ENCODE assay signal across 19 cellular contexts in the genomic region with DNA sequence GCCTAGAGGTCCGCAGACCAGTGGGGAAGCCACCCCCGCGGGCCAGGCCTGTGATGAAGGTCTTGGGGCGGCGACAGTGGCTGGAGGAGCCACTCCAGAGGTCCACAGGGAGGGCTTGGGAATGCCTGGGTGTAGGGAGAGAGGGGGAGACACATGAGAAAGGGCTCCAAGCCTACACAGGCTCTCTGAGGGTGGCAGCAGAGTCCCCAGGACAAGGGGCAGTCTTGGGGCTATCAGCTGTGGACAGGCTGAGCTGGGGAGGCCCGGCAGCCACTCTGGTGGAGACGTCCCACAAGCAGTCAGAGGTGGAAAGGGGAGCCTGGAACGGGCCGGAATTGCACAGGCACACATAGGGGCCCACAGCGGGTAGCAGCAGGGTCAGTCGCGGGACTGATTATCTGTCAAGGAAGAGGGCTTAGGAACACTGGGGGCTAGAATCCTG.
DNase-seq lines count a peak whose midpoint lies in the region; ATAC-seq, FAIRE-seq and TF ChIP-seq lines count a peak whose summit lies in the region.
"Had no signal": no experiment of that assay in that cellular context is flagged by ENCODE, and none has a peak within 500 bp of the region (broad histone marks: within the 10 kb centered on the region; RNA-seq: fewer than 3 reads in every experiment).

No MANE protein-coding gene starts in this region.

- H3K4me1 Mint-ChIP-seq in activated CD4-positive, alpha-beta memory T cell treated with anti-CD3 and anti-CD28 coated beads for 36 hours (ENCODE audit: low read depth): peaks cover 25% of the 10 kb centered on the region
- peaks cover 40% of the 10 kb centered on the region for H3K4me1 Mint-ChIP-seq in activated CD4-positive, alpha-beta memory T cell treated with anti-CD3 and anti-CD28 coated beads, Interleukin-2, amount 10 ng/mL, durations not matched to agents 7 days and 5 days
- H3K4me1 Mint-ChIP-seq in activated naive CD8-positive, alpha-beta T cell treated with anti-CD3 and anti-CD28 coated beads, Interleukin-2, amount 50 U/mL, for 24 hours: peaks cover 12% of the 10 kb centered on the region
- H3K4me1 Mint-ChIP-seq in neural crest cell: peaks cover 19% of the 10 kb centered on the region

- intact Hi-C loops in activated CD4-positive, alpha-beta memory T cell treated with anti-CD3 and anti-CD28 coated beads for 36 hours (cut with micrococcal nuclease): no loop called here

- in situ Hi-C loops in ACHN (cut with HindIII; ENCODE audit: low pct_ligation_motif_present, low pct_unique_long_range_greater_than_20kb, low sequenced_read_pairs): no loop called here

- peaks cover 28% of the 10 kb centered on the region for H3K36me3 Mint-ChIP-seq in activated CD4-positive, alpha-beta memory T cell treated with anti-CD3 and anti-CD28 coated beads for 36 hours
- peaks cover 87% of the 10 kb centered on the region for H3K36me3 Mint-ChIP-seq in activated CD4-positive, alpha-beta memory T cell treated with anti-CD3 and anti-CD28 coated beads, Interleukin-2, amount 10 ng/mL, durations not matched to agents 7 days and 5 days (ENCODE audit: low read depth)
- H3K36me3 Mint-ChIP-seq in activated naive CD8-positive, alpha-beta T cell treated with anti-CD3 and anti-CD28 coated beads, Interleukin-2, amount 50 U/mL, for 24 hours (ENCODE audit: low read depth): peaks cover 8% of the 10 kb centered on the region
- H3K36me3 Mint-ChIP-seq in neural crest cell (ENCODE audit: low read depth): no peaks in the 10 kb centered on the region

- peak overlapping the region; percentile 46 for H3K27ac Mint-ChIP-seq in activated CD4-positive, alpha-beta memory T cell treated with anti-CD3 and anti-CD28 coated beads for 36 hours
- H3K27ac Mint-ChIP-seq in activated CD4-positive, alpha-beta memory T cell treated with anti-CD3 and anti-CD28 coated beads, Interleukin-2, amount 10 ng/mL, durations not matched to agents 7 days and 5 days: no peak overlapping the region
- peak overlapping the region; percentile 8 for H3K27ac Mint-ChIP-seq in activated naive CD8-positive, alpha-beta T cell treated with anti-CD3 and anti-CD28 coated beads, Interleukin-2, amount 50 U/mL, for 24 hours
- peak overlapping the region; percentile 81 for H3K27ac Mint-ChIP-seq in neural crest cell (ENCODE audit: unreplicated experiment)

- no peak for DNase-seq in activated CD4-positive, alpha-beta memory T cell treated with anti-CD3 and anti-CD28 coated beads for 36 hours
- DNase-seq in activated CD4-positive, alpha-beta memory T cell treated with anti-CD3 and anti-CD28 coated beads, Interleukin-2, amount 10 ng/mL, durations not matched to agents 7 days and 5 days: no peak
- no peak for DNase-seq in GM12891 (ENCODE audit: insufficient read length, low spot score)
- no peak for DNase-seq in activated naive CD8-positive, alpha-beta T cell treated with anti-CD3 and anti-CD28 coated beads, Interleukin-2, amount 50 U/mL, for 24 hours
- no peak for DNase-seq in neural crest cell (ENCODE audit: low read depth, low spot score)
- no peak for DNase-seq in activated CD8-positive, alpha-beta memory T cell treated with anti-CD3 and anti-CD28 coated beads for 24 hours
- no peak for DNase-seq in SKM-1 (lab: John Stamatoyannopoulos, UW; ENCODE audit: unreplicated experiment)
- DNase-seq in ACHN: no peak
- DNase-seq: activated T-cell treated with anti-CD3 and anti-CD28 coated beads for 4 hours; BE2C; GOT3; NCI-H187 treated with DMSO at 0.1 percent for 48 hours; NCI-H226; NCI-H82; OCI-M1; SHP77 treated with DMSO at 0.1 percent for 48 hours; stimulated activated CD8-positive, alpha-beta memory T cell treated with anti-CD3 and anti-CD28 coated beads, Interleukin-4, amount 100 ng/mL, for 48 hours; testis had no signal

- H3K9me3 Mint-ChIP-seq in activated CD4-positive, alpha-beta memory T cell treated with anti-CD3 and anti-CD28 coated beads for 36 hours: no peaks in the 10 kb centered on the region
- no peaks in the 10 kb centered on the region for H3K9me3 Mint-ChIP-seq in activated CD4-positive, alpha-beta memory T cell treated with anti-CD3 and anti-CD28 coated beads, Interleukin-2, amount 10 ng/mL, durations not matched to agents 7 days and 5 days
- no peaks in the 10 kb centered on the region for H3K9me3 Mint-ChIP-seq in activated naive CD8-positive, alpha-beta T cell treated with anti-CD3 and anti-CD28 coated beads, Interleukin-2, amount 50 U/mL, for 24 hours
- H3K9me3 Mint-ChIP-seq in neural crest cell: no peaks in the 10 kb centered on the region

- no peak overlapping the region for H3K4me3 Mint-ChIP-seq in activated CD4-positive, alpha-beta memory T cell treated with anti-CD3 and anti-CD28 coated beads for 36 hours
- no peak overlapping the region for H3K4me3 Mint-ChIP-seq in activated CD4-positive, alpha-beta memory T cell treated with anti-CD3 and anti-CD28 coated beads, Interleukin-2, amount 10 ng/mL, durations not matched to agents 7 days and 5 days
- no peak overlapping the region for H3K4me3 Mint-ChIP-seq in activated naive CD8-positive, alpha-beta T cell treated with anti-CD3 and anti-CD28 coated beads, Interleukin-2, amount 50 U/mL, for 24 hours
- no peak overlapping the region for H3K4me3 Mint-ChIP-seq in neural crest cell

- TF ChIP-seq CTCF in neural crest cell (conservative IDR thresholded peaks at IDR 0.05): no peak

- H3K27me3 Mint-ChIP-seq in activated CD4-positive, alpha-beta memory T cell treated with anti-CD3 and anti-CD28 coated beads for 36 hours: no peaks in the 10 kb centered on the region
- H3K27me3 Mint-ChIP-seq in activated CD4-positive, alpha-beta memory T cell treated with anti-CD3 and anti-CD28 coated beads, Interleukin-2, amount 10 ng/mL, durations not matched to agents 7 days and 5 days: no peaks in the 10 kb centered on the region
- no peaks in the 10 kb centered on the region for H3K27me3 Mint-ChIP-seq in activated naive CD8-positive, alpha-beta T cell treated with anti-CD3 and anti-CD28 coated beads, Interleukin-2, amount 50 U/mL, for 24 hours
- no peaks in the 10 kb centered on the region for H3K27me3 Mint-ChIP-seq in neural crest cell (ENCODE audit: low read depth)

- no peak for FAIRE-seq in GM12891 (lab: Jason Lieb, UNC)
- FAIRE-seq: bronchial epithelial cell had no signal

- TF ChIP-seq POLR2A in GM12891 (IDR thresholded peaks at IDR 0.05; ENCODE audit: low read depth, low read length): no peak

- POLR2A ChIA-PET in activated CD4-positive, alpha-beta memory T cell treated with anti-CD3 and anti-CD28 coated beads for 36 hours (lab: Charles Lee): no interaction called here
- POLR2A ChIA-PET in activated CD4-positive, alpha-beta memory T cell treated with anti-CD3 and anti-CD28 coated beads, Interleukin-2, amount 10 ng/mL, durations not matched to agents 7 days and 5 days (lab: Charles Lee): interaction anchor here (1.0 to 1.4 kb wide), 2 partner anchors 12 to 15 kb away, joined by 3 to 4 read pairs; no protein-coding TSS in a partner anchor

- ATAC-seq in activated naive CD8-positive, alpha-beta T cell treated with anti-CD3 and anti-CD28 coated beads, Interleukin-2, amount 50 U/mL, for 24 hours: no peak

- CTCF ChIA-PET in activated CD4-positive, alpha-beta memory T cell treated with anti-CD3 and anti-CD28 coated beads for 36 hours (lab: Charles Lee): no interaction called here
- CTCF ChIA-PET in activated CD4-positive, alpha-beta memory T cell treated with anti-CD3 and anti-CD28 coated beads, Interleukin-2, amount 10 ng/mL, durations not matched to agents 7 days and 5 days (lab: Charles Lee): no interaction called here

TF ChIP-seq in GM12891, 5 proteins besides CTCF, POLR2A, EP300 and RAD21:
- TF ChIP-seq POLR2AphosphoS5 (IDR thresholded peaks at IDR 0.05; ENCODE audit: low read depth, low read length): peak; percentile 62
- no peak for TF ChIP-seq SPI1 (IDR thresholded peaks at IDR 0.05; ENCODE audit: low read depth, low read length)
TF ChIP-seq in GM12891: peak in this region for 1.
